8 cellular contexts compared by ENCODE assay signal in genomic region chr10:133275683-133276092, GRCh38. TPM values are rescaled to one million over a fixed set of nuclear protein-coding genes. Genes with fewer than 3 reads are reported as not detected.
DNase-seq lines count a peak whose midpoint lies in the region; ATAC-seq and TF ChIP-seq lines count a peak whose summit lies in the region.

No MANE protein-coding gene starts in this region.

- no peaks in the 10 kb centered on the region for H3K9me3 ChIP-seq in CD4-positive, alpha-beta T cell (ENCODE audit: control insufficient read depth, low read length)
- H3K9me3 ChIP-seq in thyroid gland (no peaks in the 10 kb centered on the region), heart right ventricle (no peaks in the 10 kb centered on the region)

- peak overlapping the region; percentile 94 for H3K4me3 Mint-ChIP-seq in CD4-positive, alpha-beta T cell
- peak overlapping the region; percentile 90 for H3K4me3 Mint-ChIP-seq in activated T-helper 17 cell treated with anti-CD3 and anti-CD28 coated beads, Interleukin-2, amount 50 U/mL, for 72 hours
- H3K4me3 Mint-ChIP-seq in nephron progenitor cell: peak overlapping the region; percentile 5

- H3K36me3 Mint-ChIP-seq in CD4-positive, alpha-beta T cell (ENCODE audit: low read depth): peaks cover 35% of the 10 kb centered on the region
- peaks cover 53% of the 10 kb centered on the region for H3K36me3 Mint-ChIP-seq in activated T-helper 17 cell treated with anti-CD3 and anti-CD28 coated beads, Interleukin-2, amount 50 U/mL, for 72 hours (ENCODE audit: low read depth)
- no peaks in the 10 kb centered on the region for H3K36me3 Mint-ChIP-seq in nephron progenitor cell (ENCODE audit: low read depth)

- DNase-seq in CD4-positive, alpha-beta T cell: peak in 6 of 10 experiments; percentile 28 to 61 (median 40)
- no peak for DNase-seq in nephron progenitor cell
- DNase-seq in thyroid gland: no peak
- no peak for DNase-seq in heart right ventricle
- DNase-seq in pons (ENCODE audit: low spot score): no peak

- CTCF ChIA-PET in CD4-positive, alpha-beta T cell (lab: Charles Lee): interaction anchor here (0.9 to 2.6 kb wide), 7 partner anchors 12 to 132 kb away, joined by 4 to 16 read pairs (median 6); no protein-coding TSS in a partner anchor

- peak; percentile 7 for ATAC-seq in CD4-positive, alpha-beta T cell (ENCODE audit: poor library complexity)
- ATAC-seq in GM19438 (IDR thresholded peaks at IDR 0.05; ENCODE audit: low read depth, unreplicated experiment): peak; percentile 36
- peak; percentile 37 for ATAC-seq in HG03457 (IDR thresholded peaks at IDR 0.05; ENCODE audit: unreplicated experiment)
- peak; percentile 27 for ATAC-seq in activated T-helper 17 cell treated with anti-CD3 and anti-CD28 coated beads, Interleukin-2, amount 50 U/mL, for 72 hours (replicated peaks)
- no peak for ATAC-seq in heart right ventricle

- H3K36me3 ChIP-seq in thyroid gland (peaks cover 6 to 10% of the 10 kb centered on the region in 2 donors), heart right ventricle (peaks cover 0 to 50% (median 8%) of the 10 kb centered on the region in 9 donors)

- H3K4me1 Mint-ChIP-seq in CD4-positive, alpha-beta T cell (ENCODE audit: low read depth): peaks cover 40% of the 10 kb centered on the region
- H3K4me1 Mint-ChIP-seq in activated T-helper 17 cell treated with anti-CD3 and anti-CD28 coated beads, Interleukin-2, amount 50 U/mL, for 72 hours: peaks cover 9% of the 10 kb centered on the region
- peaks cover 35% of the 10 kb centered on the region for H3K4me1 Mint-ChIP-seq in nephron progenitor cell

- TF ChIP-seq POLR2A in thyroid gland (IDR thresholded peaks at IDR 0.05): no peak

- peak overlapping the region; percentile 98 for H3K27ac Mint-ChIP-seq in CD4-positive, alpha-beta T cell
- H3K27ac Mint-ChIP-seq in activated T-helper 17 cell treated with anti-CD3 and anti-CD28 coated beads, Interleukin-2, amount 50 U/mL, for 72 hours: peak overlapping the region; percentile 91
- no peak overlapping the region for H3K27ac Mint-ChIP-seq in nephron progenitor cell

- POLR2A ChIA-PET in CD4-positive, alpha-beta T cell (lab: Charles Lee): interaction anchor here (0.9 to 2.5 kb wide), 8 partner anchors 9 to 60 kb away, joined by 3 to 22 read pairs (median 6); no protein-coding TSS in a partner anchor

- peak overlapping the region; percentile 86 for H3K27ac ChIP-seq in CD4-positive, alpha-beta T cell (ENCODE audit: low read depth, low read length)
- no peak overlapping the region for H3K27ac ChIP-seq in thyroid gland
- H3K27ac ChIP-seq in heart right ventricle: peak overlapping the region in 2 of 10 donors; percentile 66 to 94

- 39 to 51% methylated on average over 7 of the region's 12 CpGs for WGBS in thyroid gland, 2 donors
- 37 to 43% methylated on average over 12 of the region's 12 CpGs for WGBS in heart right ventricle, 2 donors

- peaks cover 6 to 12% of the 10 kb centered on the region in 2 donors for H3K4me1 ChIP-seq in thyroid gland
- peaks cover 0 to 62% (median 13%) of the 10 kb centered on the region in 9 donors for H3K4me1 ChIP-seq in heart right ventricle

- no peaks in the 10 kb centered on the region for H3K9me3 Mint-ChIP-seq in CD4-positive, alpha-beta T cell
- no peaks in the 10 kb centered on the region for H3K9me3 Mint-ChIP-seq in activated T-helper 17 cell treated with anti-CD3 and anti-CD28 coated beads, Interleukin-2, amount 50 U/mL, for 72 hours
- no peaks in the 10 kb centered on the region for H3K9me3 Mint-ChIP-seq in nephron progenitor cell

- no peaks in the 10 kb centered on the region for H3K27me3 ChIP-seq in CD4-positive, alpha-beta T cell (ENCODE audit: control insufficient read depth, insufficient read depth, low read length)
- H3K27me3 ChIP-seq in thyroid gland: no peaks in the 10 kb centered on the region
- H3K27me3 ChIP-seq in heart right ventricle: peaks cover 0 to 33% (median 27%) of the 10 kb centered on the region in 7 donors

- no peaks in the 10 kb centered on the region for H3K27me3 Mint-ChIP-seq in CD4-positive, alpha-beta T cell
- no peaks in the 10 kb centered on the region for H3K27me3 Mint-ChIP-seq in activated T-helper 17 cell treated with anti-CD3 and anti-CD28 coated beads, Interleukin-2, amount 50 U/mL, for 72 hours
- peaks cover 13% of the 10 kb centered on the region for H3K27me3 Mint-ChIP-seq in nephron progenitor cell (ENCODE audit: low read depth, poor library complexity)

- H3K4me3 ChIP-seq in thyroid gland (replicated peaks in 1 of 3) (no peak overlapping the region), heart right ventricle (peak overlapping the region in 4 of 10 donors; percentile 20 to 54 (median 29))

- peak; percentile 33 for TF ChIP-seq CTCF in CD4-positive, alpha-beta T cell (IDR thresholded peaks at IDR 0.05)
- TF ChIP-seq CTCF in nephron progenitor cell (IDR thresholded peaks at IDR 0.05): no peak
- no peak for TF ChIP-seq CTCF in thyroid gland (IDR thresholded peaks at IDR 0.05)
- TF ChIP-seq CTCF in heart right ventricle (IDR thresholded peaks at IDR 0.05): no peak

- intact Hi-C loops in CD4-positive, alpha-beta T cell (cut with DNase I, micrococcal nuclease): loop anchor here (1.0 to 5.0 kb wide), 3 partner anchors 15 to 133 kb away; no protein-coding TSS in a partner anchor
- intact Hi-C loops in thyroid gland (cut with DNase I): no loop called here
- intact Hi-C loops in heart right ventricle (cut with DNase I): no loop called here

RNA-seq across cellular contexts. Expression of gene ADAM8, which starts 1.0 kb away (rescaled TPM):
- 10 to 100 TPM; 95.6 to 95.9 TPM for total RNA-seq in CD4-positive, alpha-beta T cell
- total RNA-seq in activated T-helper 17 cell treated with anti-CD3 and anti-CD28 coated beads, Interleukin-2, amount 50 U/mL, for 72 hours: 100 to 1,000 TPM in 1 of 2 donors, 10 to 100 TPM in 1; 83.7 to 336 TPM
- total RNA-seq in thyroid gland: 1 to 10 TPM; 1.6 to 9.8 (median 2.6) TPM
- 1 to 10 TPM; 1.1 to 6.5 (median 1.7) TPM for total RNA-seq in heart right ventricle
- 1 to 10 TPM in 1 of 2 donors, under 1 TPM in 1; 0.88 to 1.4 TPM for polyA plus RNA-seq in heart right ventricle

RNA-seq across cellular contexts. Expression of gene TUBGCP2, which starts 33.0 kb away (rescaled TPM):
- 10 to 100 TPM; 89.3 to 94.2 TPM for total RNA-seq in CD4-positive, alpha-beta T cell
- total RNA-seq in activated T-helper 17 cell treated with anti-CD3 and anti-CD28 coated beads, Interleukin-2, amount 50 U/mL, for 72 hours: 10 to 100 TPM; 47.8 to 55.8 TPM
- total RNA-seq in thyroid gland (10 to 100 TPM; 56.5 to 73.3 (median 62.9) TPM), heart right ventricle (10 to 100 TPM; 31.5 to 48.3 (median 36.9) TPM)
- polyA plus RNA-seq in heart right ventricle: 10 to 100 TPM; 37.5 to 77.6 TPM

RNA-seq across cellular contexts. Expression of gene ZNF511, which starts 33.0 kb away (rescaled TPM):
- total RNA-seq in CD4-positive, alpha-beta T cell: 10 to 100 TPM; 38.1 to 40.9 TPM
- total RNA-seq in activated T-helper 17 cell treated with anti-CD3 and anti-CD28 coated beads, Interleukin-2, amount 50 U/mL, for 72 hours: 10 to 100 TPM; 52.8 to 74.2 TPM
- total RNA-seq in thyroid gland (10 to 100 TPM; 22.0 to 53.6 (median 26.2) TPM), heart right ventricle (10 to 100 TPM; 30.6 to 54.6 (median 43.5) TPM)
- 100 to 1,000 TPM in 1 of 2 donors, 10 to 100 TPM in 1; 38.7 to 129 TPM for polyA plus RNA-seq in heart right ventricle

RNA-seq across cellular contexts. Expression of gene VENTX, which starts 38.0 kb away (rescaled TPM):
- under 1 TPM; 0.11 to 0.14 TPM for total RNA-seq in CD4-positive, alpha-beta T cell
- total RNA-seq in activated T-helper 17 cell treated with anti-CD3 and anti-CD28 coated beads, Interleukin-2, amount 50 U/mL, for 72 hours: under 1 TPM in 1 of 2 donors, not detected in 1; 0.21 TPM
- total RNA-seq in thyroid gland (1 to 10 TPM in 1 of 4 donors, under 1 TPM in 2, not detected in 1; 0.40 to 1.3 (median 0.63) TPM), heart right ventricle (1 to 10 TPM in 1 of 10 donors, under 1 TPM in 8, not detected in 1; 0.19 to 1.5 (median 0.42) TPM)
- polyA plus RNA-seq in heart right ventricle: 1 to 10 TPM in 1 of 2 donors, under 1 TPM in 1; 0.83 to 1.3 TPM

RNA-seq across cellular contexts. Expression of gene UTF1, which starts 45.7 kb away (rescaled TPM):
- not detected for total RNA-seq in CD4-positive, alpha-beta T cell
- total RNA-seq in activated T-helper 17 cell treated with anti-CD3 and anti-CD28 coated beads, Interleukin-2, amount 50 U/mL, for 72 hours: not detected
- total RNA-seq in thyroid gland (not detected), heart right ventricle (not detected)
- not detected for polyA plus RNA-seq in heart right ventricle

Comparison
In these comparisons a context has a peak if more than half of its experiments do, and no peak if none do; other contexts are left out.
1. ATAC-seq: peak in CD4-positive, alpha-beta T cell (single experiment), GM19438 (single experiment), HG03457 (single experiment) and activated T-helper 17 cell treated with anti-CD3 and anti-CD28 coated beads, Interleukin-2, amount 50 U/mL, for 72 hours (single experiment); none in heart right ventricle (0 of 8).
2. DNase-seq: peak in CD4-positive, alpha-beta T cell (6 of 10); none in nephron progenitor cell (single experiment), thyroid gland (0 of 2), heart right ventricle (0 of 2) and pons (single experiment).
3. H3K4me3 Mint-ChIP-seq: peak in every context shown above with its lines; median percentile 94 in CD4-positive, alpha-beta T cell; 90 in activated T-helper 17 cell treated with anti-CD3 and anti-CD28 coated beads, Interleukin-2, amount 50 U/mL, for 72 hours; 5 in nephron progenitor cell.
4. RNA of gene ADAM8, which starts 1.0 kb away (total RNA-seq): 83.7 to 336 TPM in activated T-helper 17 cell treated with anti-CD3 and anti-CD28 coated beads, Interleukin-2, amount 50 U/mL, for 72 hours and 95.6 to 95.9 TPM in CD4-positive, alpha-beta T cell; 1.6 to 9.8 TPM in thyroid gland and 1.1 to 6.5 TPM in heart right ventricle; every median in the first group is over 4 times any median in the second.
5. intact Hi-C loops: an anchor here in CD4-positive, alpha-beta T cell (1.0 to 5.0 kb wide); none called in thyroid gland and heart right ventricle.